In the genomic region with DNA sequence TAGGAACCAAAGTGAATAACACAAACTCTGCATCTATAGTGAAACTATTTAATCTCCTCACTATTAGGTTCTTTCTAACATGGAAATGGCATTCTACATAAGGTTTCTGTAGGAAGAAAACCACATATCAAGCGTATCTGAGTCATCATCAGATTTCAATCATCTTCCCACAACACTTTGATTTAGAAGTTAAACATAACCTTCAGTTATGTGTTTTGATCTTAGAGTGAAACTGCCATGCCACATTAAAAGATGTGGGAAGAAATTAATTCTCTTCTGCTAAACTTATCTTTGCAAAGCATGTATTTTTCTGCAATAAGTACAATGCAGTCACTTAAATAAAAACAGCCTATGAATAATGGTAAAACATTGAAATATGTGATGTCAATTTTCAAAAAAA, we compare ENCODE assay signal across 1 cellular context.
TF ChIP-seq lines count a peak whose summit lies in the region.

No MANE protein-coding gene starts in this region.

TF ChIP-seq in GM12878, 131 proteins besides CTCF, POLR2A, EP300 and RAD21:
- TF ChIP-seq RBBP5 (conservative IDR thresholded peaks at IDR 0.05) (no peak), TCF7 (IDR thresholded peaks at IDR 0.05; ENCODE audit: borderline replicate concordance) (peak; percentile 65; the same call in 1 of the 2 replicates), YBX1 (IDR thresholded peaks at IDR 0.05) (no peak), HDGF (IDR thresholded peaks at IDR 0.05) (no peak), HCFC1 (IDR thresholded peaks at IDR 0.05; ENCODE audit: low read length) (no peak), RUNX3 (IDR thresholded peaks at IDR 0.05; ENCODE audit: low read length) (peak; percentile 90), RCOR1 (conservative IDR thresholded peaks at IDR 0.05; ENCODE audit: low read depth, low read length) (no peak), SMAD1 (IDR thresholded peaks at IDR 0.05; ENCODE audit: low read depth, partially characterized antibody) (no peak), FOXM1 (IDR thresholded peaks at IDR 0.05; ENCODE audit: low read depth, low read length) (peak; percentile 45; the same call in 1 of the 2 replicates), JUNB (IDR thresholded peaks at IDR 0.05) (peak; percentile 73), SIX5 (IDR thresholded peaks at IDR 0.05; ENCODE audit: low read depth, low read length, severe bottlenecking) (no peak), POLR2AphosphoS2 (IDR thresholded peaks at IDR 0.05; ENCODE audit: low read depth, low read length) (no peak), DPF2 (IDR thresholded peaks at IDR 0.05) (no peak), CREM (IDR thresholded peaks at IDR 0.05; ENCODE audit: low read depth) (no peak), IRF4 (IDR thresholded peaks at IDR 0.05; ENCODE audit: low read depth, low read length) (0 out of 2 replicates have a peak, but pooled peaks have one; percentile 16), BMI1 (IDR thresholded peaks at IDR 0.05; ENCODE audit: borderline replicate concordance) (no peak), WRNIP1 (IDR thresholded peaks at IDR 0.05; ENCODE audit: borderline replicate concordance, low read depth, low read length) (no peak), ETV6 (conservative IDR thresholded peaks at IDR 0.05 in 1 of 2, IDR thresholded peaks at IDR 0.05 in 1 of 2; ENCODE audit: borderline replicate concordance in 1 of 2, low read depth in 1 of 2) (peak in 1 of 2 experiments; percentile 61; a peak in 1 of 4 replicates)
- TF ChIP-seq, protein P1, sequence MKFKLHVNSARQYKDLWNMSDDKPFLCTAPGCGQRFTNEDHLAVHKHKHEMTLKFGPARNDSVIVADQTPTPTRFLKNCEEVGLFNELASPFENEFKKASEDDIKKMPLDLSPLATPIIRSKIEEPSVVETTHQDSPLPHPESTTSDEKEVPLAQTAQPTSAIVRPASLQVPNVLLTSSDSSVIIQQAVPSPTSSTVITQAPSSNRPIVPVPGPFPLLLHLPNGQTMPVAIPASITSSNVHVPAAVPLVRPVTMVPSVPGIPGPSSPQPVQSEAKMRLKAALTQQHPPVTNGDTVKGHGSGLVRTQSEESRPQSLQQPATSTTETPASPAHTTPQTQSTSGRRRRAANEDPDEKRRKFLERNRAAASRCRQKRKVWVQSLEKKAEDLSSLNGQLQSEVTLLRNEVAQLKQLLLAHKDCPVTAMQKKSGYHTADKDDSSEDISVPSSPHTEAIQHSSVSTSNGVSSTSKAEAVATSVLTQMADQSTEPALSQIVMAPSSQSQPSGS (IDR thresholded peaks at IDR 0.05; ENCODE audit: low read length) = no peak; the same call in 1 of the 2 replicates
- TF ChIP-seq, protein P2, sequence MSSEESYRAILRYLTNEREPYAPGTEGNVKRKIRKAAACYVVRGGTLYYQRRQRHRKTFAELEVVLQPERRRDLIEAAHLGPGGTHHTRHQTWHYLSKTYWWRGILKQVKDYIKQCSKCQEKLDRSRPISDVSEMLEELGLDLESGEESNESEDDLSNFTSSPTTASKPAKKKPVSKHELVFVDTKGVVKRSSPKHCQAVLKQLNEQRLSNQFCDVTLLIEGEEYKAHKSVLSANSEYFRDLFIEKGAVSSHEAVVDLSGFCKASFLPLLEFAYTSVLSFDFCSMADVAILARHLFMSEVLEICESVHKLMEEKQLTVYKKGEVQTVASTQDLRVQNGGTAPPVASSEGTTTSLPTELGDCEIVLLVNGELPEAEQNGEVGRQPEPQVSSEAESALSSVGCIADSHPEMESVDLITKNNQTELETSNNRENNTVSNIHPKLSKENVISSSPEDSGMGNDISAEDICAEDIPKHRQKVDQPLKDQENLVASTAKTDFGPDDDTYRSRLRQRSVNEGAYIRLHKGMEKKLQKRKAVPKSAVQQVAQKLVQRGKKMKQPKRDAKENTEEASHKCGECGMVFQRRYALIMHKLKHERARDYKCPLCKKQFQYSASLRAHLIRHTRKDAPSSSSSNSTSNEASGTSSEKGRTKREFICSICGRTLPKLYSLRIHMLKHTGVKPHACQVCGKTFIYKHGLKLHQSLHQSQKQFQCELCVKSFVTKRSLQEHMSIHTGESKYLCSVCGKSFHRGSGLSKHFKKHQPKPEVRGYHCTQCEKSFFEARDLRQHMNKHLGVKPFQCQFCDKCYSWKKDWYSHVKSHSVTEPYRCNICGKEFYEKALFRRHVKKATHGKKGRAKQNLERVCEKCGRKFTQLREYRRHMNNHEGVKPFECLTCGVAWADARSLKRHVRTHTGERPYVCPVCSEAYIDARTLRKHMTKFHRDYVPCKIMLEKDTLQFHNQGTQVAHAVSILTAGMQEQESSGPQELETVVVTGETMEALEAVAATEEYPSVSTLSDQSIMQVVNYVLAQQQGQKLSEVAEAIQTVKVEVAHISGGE (CRISPR knock-in tag; IDR thresholded peaks at IDR 0.05) = no peak
- TF ChIP-seq, protein P3, sequence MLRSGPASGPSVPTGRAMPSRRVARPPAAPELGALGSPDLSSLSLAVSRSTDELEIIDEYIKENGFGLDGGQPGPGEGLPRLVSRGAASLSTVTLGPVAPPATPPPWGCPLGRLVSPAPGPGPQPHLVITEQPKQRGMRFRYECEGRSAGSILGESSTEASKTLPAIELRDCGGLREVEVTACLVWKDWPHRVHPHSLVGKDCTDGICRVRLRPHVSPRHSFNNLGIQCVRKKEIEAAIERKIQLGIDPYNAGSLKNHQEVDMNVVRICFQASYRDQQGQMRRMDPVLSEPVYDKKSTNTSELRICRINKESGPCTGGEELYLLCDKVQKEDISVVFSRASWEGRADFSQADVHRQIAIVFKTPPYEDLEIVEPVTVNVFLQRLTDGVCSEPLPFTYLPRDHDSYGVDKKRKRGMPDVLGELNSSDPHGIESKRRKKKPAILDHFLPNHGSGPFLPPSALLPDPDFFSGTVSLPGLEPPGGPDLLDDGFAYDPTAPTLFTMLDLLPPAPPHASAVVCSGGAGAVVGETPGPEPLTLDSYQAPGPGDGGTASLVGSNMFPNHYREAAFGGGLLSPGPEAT (IDR thresholded peaks at IDR 0.05; ENCODE audit: low read depth) = no peak
